ENCODE assay signal across 26 cellular contexts in genomic region chr6:133995296-133995695, GRCh38. TPM values are rescaled to one million over a fixed set of nuclear protein-coding genes. Genes with fewer than 3 reads are reported as not detected.
"Had no signal": no experiment of that assay in that cellular context is flagged by ENCODE, and none has a peak within 500 bp of the region (broad histone marks: within the 10 kb centered on the region; RNA-seq: fewer than 3 reads in every experiment).

No MANE protein-coding gene starts in this region.

- H3K9me3 ChIP-seq: adrenal gland, ascending aorta, esophagus squamous epithelium, left lung, spleen, testis, upper lobe of left lung had no signal

- H3K9me3 Mint-ChIP-seq: activated naive CD4-positive, alpha-beta T cell treated with anti-CD3 and anti-CD28 coated beads, Interleukin-2, amount 50 U/mL, for 72 hours; activated T-cell treated with anti-CD3 and anti-CD28 coated beads, Interleukin-2, amount 50 U/mL, for 24 hours; activated T-helper 17 cell treated with anti-CD3 and anti-CD28 coated beads, Interleukin-2, amount 50 U/mL, for 72 hours; endodermal cell; natural killer cell; T-cell had no signal

- ATAC-seq: activated naive CD4-positive, alpha-beta T cell treated with anti-CD3 and anti-CD28 coated beads, Interleukin-2, amount 50 U/mL, for 72 hours; activated T-helper 17 cell treated with anti-CD3 and anti-CD28 coated beads, Interleukin-2, amount 50 U/mL, for 72 hours; heart right ventricle; left lung; natural killer cell; T-cell; WTC11 had no signal

- H3K4me1 ChIP-seq: adrenal gland, spleen had no signal

- H3K27me3 Mint-ChIP-seq: activated T-cell treated with anti-CD3 and anti-CD28 coated beads, Interleukin-2, amount 50 U/mL, for 24 hours; activated T-helper 17 cell treated with anti-CD3 and anti-CD28 coated beads, Interleukin-2, amount 50 U/mL, for 72 hours; progenitor cell of endocrine pancreas; T-cell had no signal

- H3K27ac ChIP-seq: adrenal gland, ascending aorta, coronary artery, esophagus squamous epithelium, heart right ventricle, left lung, spleen, testis, upper lobe of left lung had no signal

- H3K27me3 ChIP-seq: adrenal gland, ascending aorta, brain microvascular endothelial cell, esophagus squamous epithelium, heart right ventricle, left lung, spleen, testis, upper lobe of left lung had no signal

- H3K4me1 Mint-ChIP-seq: activated T-helper 17 cell treated with anti-CD3 and anti-CD28 coated beads, Interleukin-2, amount 50 U/mL, for 72 hours; natural killer cell; T-cell had no signal

- H3K27ac Mint-ChIP-seq: activated naive CD4-positive, alpha-beta T cell treated with anti-CD3 and anti-CD28 coated beads, Interleukin-2, amount 50 U/mL, for 72 hours; activated T-cell treated with anti-CD3 and anti-CD28 coated beads, Interleukin-2, amount 50 U/mL, for 24 hours; activated T-helper 17 cell treated with anti-CD3 and anti-CD28 coated beads, Interleukin-2, amount 50 U/mL, for 72 hours; endodermal cell; natural killer cell; progenitor cell of endocrine pancreas; T-cell; WTC11 had no signal

- H3K4me3 Mint-ChIP-seq: activated T-cell treated with anti-CD3 and anti-CD28 coated beads, Interleukin-2, amount 50 U/mL, for 24 hours; activated T-helper 17 cell treated with anti-CD3 and anti-CD28 coated beads, Interleukin-2, amount 50 U/mL, for 72 hours; endodermal cell; natural killer cell; T-cell; WTC11 had no signal

- H3K36me3 Mint-ChIP-seq: activated naive CD4-positive, alpha-beta T cell treated with anti-CD3 and anti-CD28 coated beads, Interleukin-2, amount 50 U/mL, for 72 hours; natural killer cell had no signal

- DNase-seq: activated CD4-positive, alpha-beta T cell treated with anti-CD3 and anti-CD28 coated beads, Interleukin-2, amount 50 U/mL, for 4 hours; activated CD8-positive, alpha-beta memory T cell treated with anti-CD3 and anti-CD28 coated beads for 24 hours; activated CD8-positive, alpha-beta memory T cell treated with anti-CD3 and anti-CD28 coated beads, Interleukin-2, amount 50 U/mL, for 4 hours; activated T-cell treated with anti-CD3 and anti-CD28 coated beads, Interleukin-2, amount 50 U/mL, for 24 hours; adrenal gland; brain microvascular endothelial cell; cerebellar nuclear complex; endodermal cell; esophagus squamous epithelium; heart right ventricle; kidney; left lung; natural killer cell; spleen; stimulated activated CD4-positive, alpha-beta T cell treated with anti-CD3 and anti-CD28 coated beads, Interleukin-4, amount 100 ng/mL, for 1 hour; stimulated activated naive CD4-positive, alpha-beta T cell; T-cell; testis; upper lobe of left lung had no signal

- H3K4me3 ChIP-seq: adrenal gland, ascending aorta, coronary artery, esophagus squamous epithelium, heart right ventricle, left lung, lung, spleen, testis, upper lobe of left lung had no signal

- H3K36me3 ChIP-seq: adrenal gland, ascending aorta, brain microvascular endothelial cell, esophagus squamous epithelium, left lung, upper lobe of left lung had no signal

RNA-seq across cellular contexts. Expression of gene SLC2A12, which starts 57.1 kb away (rescaled TPM):
- total RNA-seq: ascending aorta had no signal
